Comparison of ENCODE assay signal across 12 cellular contexts in the genomic region with DNA sequence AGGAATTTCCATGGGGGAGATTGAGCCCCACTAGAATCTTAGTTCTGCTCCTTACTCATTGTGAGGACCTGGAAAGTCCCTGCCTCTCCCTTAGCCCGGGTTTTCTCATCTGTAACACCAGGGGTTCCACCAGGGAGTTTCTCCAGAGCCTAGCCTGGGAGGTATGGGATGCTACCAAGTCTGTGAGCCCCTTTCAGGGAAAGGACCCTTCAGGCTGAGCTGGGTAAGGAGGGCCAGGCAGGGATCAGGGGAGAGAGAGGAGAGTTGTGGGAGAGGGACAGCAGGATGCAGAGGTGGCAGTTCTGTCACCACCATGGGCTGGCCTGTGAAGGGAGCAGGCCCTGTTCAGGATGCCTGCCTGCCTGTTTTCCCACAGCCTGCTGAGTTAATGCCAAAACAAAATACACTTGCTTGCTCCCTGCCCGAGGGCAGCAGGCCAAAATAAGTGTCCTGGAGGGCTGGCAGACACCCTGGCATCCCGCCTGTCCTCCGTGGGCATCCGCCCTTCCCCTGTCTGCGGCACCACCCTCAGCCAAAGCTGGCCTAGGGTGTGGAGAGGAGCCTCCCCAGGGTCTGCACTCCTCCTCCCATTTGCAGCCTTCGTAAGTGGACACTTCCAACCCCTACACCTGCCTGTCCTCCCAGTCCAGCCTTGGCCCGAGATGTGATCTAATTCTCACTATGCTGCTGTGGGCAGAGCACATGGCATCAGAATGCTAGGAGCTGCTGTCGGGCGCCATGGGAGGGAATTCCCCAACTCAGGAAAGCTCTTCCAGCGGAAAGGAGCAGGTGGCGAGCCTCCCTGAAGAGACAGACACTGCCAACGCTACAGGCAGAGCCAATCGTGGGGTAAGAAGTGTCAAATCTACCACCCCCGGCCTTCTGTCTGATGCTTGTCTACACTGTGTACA. TPM values are rescaled to one million over a fixed set of nuclear protein-coding genes. Genes with fewer than 3 reads are reported as not detected.
DNase-seq lines count a peak whose midpoint lies in the region; ATAC-seq and TF ChIP-seq lines count a peak whose summit lies in the region.
"Had no signal": no experiment of that assay in that cellular context is flagged by ENCODE, and none has a peak within 500 bp of the region (broad histone marks: within the 10 kb centered on the region; RNA-seq: fewer than 3 reads in every experiment).

No MANE protein-coding gene starts in this region.

- H3K36me3 ChIP-seq in WERI-Rb-1 (no peaks in the 10 kb centered on the region), Caco-2 (ENCODE audit: control insufficient read depth, insufficient read depth, low read length) (no peaks in the 10 kb centered on the region)

- H3K27me3 ChIP-seq in WERI-Rb-1 (ENCODE audit: insufficient read depth, low read depth, severe bottlenecking) (no peaks in the 10 kb centered on the region), Caco-2 (replicated peaks; ENCODE audit: control insufficient read depth, insufficient read depth, low read length) (no peaks in the 10 kb centered on the region)

- H3K4me3 ChIP-seq in WERI-Rb-1 (ENCODE audit: low read depth, low read length) (no peak overlapping the region), Caco-2 (ENCODE audit: low read depth, low read length) (no peak overlapping the region)

- H3K9me3 Mint-ChIP-seq in chondrocyte (ENCODE audit: low read depth), result no peaks in the 10 kb centered on the region
- H3K9me3 Mint-ChIP-seq in nephron, result no peaks in the 10 kb centered on the region
- H3K9me3 Mint-ChIP-seq in Caco-2 (ENCODE audit: unreplicated experiment), result no peaks in the 10 kb centered on the region

- DNase-seq in DMS 273 (lab: John Stamatoyannopoulos, UW; ENCODE audit: unreplicated experiment) (peak; percentile 82), NCI-H1694 treated with DMSO at 0.1 percent for 48 hours (lab: John Stamatoyannopoulos, UW) (peak; percentile 72), chondrocyte (ENCODE audit: low spot score) (no peak), WERI-Rb-1 (no peak), 8988T (no peak), Caco-2 (no peak), left colon (no peak)
- DNase-seq: DMS153, foreskin melanocyte, NCI-H1105 treated with DMSO at 0.1 percent for 48 hours, T1000 had no signal

- BruUV-seq in Caco-2 (replicated peaks; lab: Mats Ljungman, UMichigan), result no TSS peak

- CTCF ChIA-PET in Caco-2 (lab: Charles Lee), result interaction anchor here (1.6 kb wide), 1 partner anchor 30 kb away, joined by 5 read pairs; no protein-coding TSS in a partner anchor

- no peak for ATAC-seq in left colon

- H3K27ac Mint-ChIP-seq in chondrocyte (ENCODE audit: unreplicated experiment) (peak overlapping the region; percentile 95), nephron (peak overlapping the region in 2 of 3 experiments; percentile 47 to 80), Caco-2 (ENCODE audit: unreplicated experiment) (no peak overlapping the region)

- intact Hi-C loops in Caco-2 (cut with micrococcal nuclease; ENCODE audit: unreplicated experiment) (no loop called here), left colon (cut with DNase I, micrococcal nuclease) (no loop called here)

- H3K36me3 Mint-ChIP-seq in chondrocyte (ENCODE audit: low read depth) (no peaks in the 10 kb centered on the region), nephron (ENCODE audit: low read depth) (no peaks in the 10 kb centered on the region), Caco-2 (ENCODE audit: insufficient read depth, unreplicated experiment) (peaks cover 2% of the 10 kb centered on the region)

- peaks cover 56% of the 10 kb centered on the region for H3K4me1 Mint-ChIP-seq in chondrocyte (ENCODE audit: low read depth)
- H3K4me1 Mint-ChIP-seq in nephron, result peaks cover 73% of the 10 kb centered on the region
- H3K4me1 Mint-ChIP-seq in Caco-2 (ENCODE audit: low read depth, unreplicated experiment), result peaks cover 6% of the 10 kb centered on the region

- peaks cover 11% of the 10 kb centered on the region for H3K4me1 ChIP-seq in Caco-2

- H3K9me3 ChIP-seq in WERI-Rb-1 (ENCODE audit: severe bottlenecking), result no peaks in the 10 kb centered on the region
- no peaks in the 10 kb centered on the region for H3K9me3 ChIP-seq in Caco-2

- TF ChIP-seq CTCF in chondrocyte (IDR thresholded peaks at IDR 0.05) (no peak), nephron (IDR thresholded peaks at IDR 0.05; ENCODE audit: unreplicated experiment in 3 of 3) (no peak), WERI-Rb-1 (IDR thresholded peaks at IDR 0.05; ENCODE audit: low read depth, low read length) (no peak), Caco-2 (IDR thresholded peaks at IDR 0.05; ENCODE audit: insufficient read depth in 1 of 2, low read depth in 1 of 2, low read length in 1 of 2, severe bottlenecking in 1 of 2, unreplicated experiment in 1 of 2) (no peak)

- H3K4me3 Mint-ChIP-seq in chondrocyte (ENCODE audit: unreplicated experiment) (peak overlapping the region; percentile 48), nephron (peak overlapping the region in 1 of 3 experiments; percentile 66), Caco-2 (ENCODE audit: unreplicated experiment) (no peak overlapping the region)

- H3K27me3 Mint-ChIP-seq in chondrocyte (ENCODE audit: low read depth) (no peaks in the 10 kb centered on the region), nephron (ENCODE audit: low read depth) (peaks cover 8% of the 10 kb centered on the region), Caco-2 (ENCODE audit: insufficient read depth, unreplicated experiment) (no peaks in the 10 kb centered on the region)

- POLR2A ChIA-PET in Caco-2 (lab: Charles Lee), result interaction anchor here (0.6 kb wide), 1 partner anchor 384 kb away, joined by 4 read pairs; no protein-coding TSS in a partner anchor

- H3K27ac ChIP-seq in WERI-Rb-1, result no peak overlapping the region

RNA-seq across cellular contexts. Expression of gene FCHSD2, which starts 5.9 kb away (rescaled TPM):
- total RNA-seq in chondrocyte, result 38.7 to 69.5 TPM (median 66.8 TPM) in 3 replicates
- 27.2 and 32.7 TPM in 2 replicates for total RNA-seq in Caco-2 (2022)
- 10 to 100 TPM; 20.0 to 22.1 TPM for total RNA-seq in left colon

Comparison
In these comparisons a context has a peak if more than half of its experiments do, and no peak if none do; other contexts are left out.
1. DNase-seq: peak in DMS 273 (single experiment) and NCI-H1694 treated with DMSO at 0.1 percent for 48 hours (single experiment); none in chondrocyte (single experiment), WERI-Rb-1 (single experiment), 8988T (single experiment), Caco-2 (0 of 2) and left colon (0 of 2).